In the genomic region with DNA sequence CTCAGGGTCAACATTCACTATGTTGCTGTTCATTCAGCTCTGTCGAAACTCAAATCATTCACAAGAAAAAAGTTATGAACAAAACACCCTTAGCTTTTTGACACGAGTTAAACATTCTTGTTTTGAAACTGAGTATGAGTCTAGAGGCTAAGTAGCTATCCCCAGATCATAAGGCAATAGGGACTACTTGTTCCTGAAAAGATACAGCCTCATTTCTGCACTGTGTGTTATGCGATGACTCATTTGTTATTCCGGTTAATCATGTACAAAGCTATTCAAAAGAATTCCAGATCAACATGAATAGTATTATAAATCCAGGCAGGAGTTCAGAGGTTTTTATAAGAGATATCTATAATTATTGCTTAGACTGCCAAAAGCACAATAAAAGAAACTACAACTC, we compare ENCODE assay signal across 16 cellular contexts.
DNase-seq lines count a peak whose midpoint lies in the region; ATAC-seq and TF ChIP-seq lines count a peak whose summit lies in the region.
"Had no signal": no experiment of that assay in that cellular context is flagged by ENCODE, and none has a peak within 500 bp of the region (broad histone marks: within the 10 kb centered on the region; RNA-seq: fewer than 3 reads in every experiment).

No MANE protein-coding gene starts in this region.

- no peak overlapping the region for H3K4me3 Mint-ChIP-seq in type B pancreatic cell
- H3K4me3 Mint-ChIP-seq: CD4-positive, CD25-positive, alpha-beta regulatory T cell had no signal

- H3K27me3 Mint-ChIP-seq in type B pancreatic cell: no peaks in the 10 kb centered on the region
- H3K27me3 Mint-ChIP-seq: CD4-positive, CD25-positive, alpha-beta regulatory T cell had no signal

- peak; percentile 99 for ATAC-seq in foreskin keratinocyte
- ATAC-seq in GM21619 (IDR thresholded peaks at IDR 0.05; ENCODE audit: unreplicated experiment): no peak
- ATAC-seq in GM21529 (IDR thresholded peaks at IDR 0.05; ENCODE audit: unreplicated experiment): no peak
- ATAC-seq: HCT116, mucosa of descending colon had no signal

- no peaks in the 10 kb centered on the region for H3K36me3 Mint-ChIP-seq in type B pancreatic cell
- H3K36me3 Mint-ChIP-seq: CD4-positive, CD25-positive, alpha-beta regulatory T cell had no signal

- H3K27me3 ChIP-seq in foreskin keratinocyte: no peaks in the 10 kb centered on the region
- H3K27me3 ChIP-seq: cardiac muscle cell, sigmoid colon had no signal

- no peak overlapping the region for H3K27ac Mint-ChIP-seq in type B pancreatic cell
- H3K27ac Mint-ChIP-seq: CD4-positive, CD25-positive, alpha-beta regulatory T cell had no signal

- H3K4me1 ChIP-seq in foreskin keratinocyte: peaks cover 5% of the 10 kb centered on the region
- H3K4me1 ChIP-seq: sigmoid colon had no signal

- H3K4me1 Mint-ChIP-seq in type B pancreatic cell (ENCODE audit: unreplicated experiment): no peaks in the 10 kb centered on the region
- H3K4me1 Mint-ChIP-seq: CD4-positive, CD25-positive, alpha-beta regulatory T cell had no signal

- DNase-seq in Daoy (ENCODE audit: low read depth) (peak; percentile 29), astrocyte of the hippocampus (ENCODE audit: low read depth, low spot score) (peak; percentile 86), foreskin keratinocyte (peak; percentile 66 to 91), pulmonary artery endothelial cell (ENCODE audit: low read depth, low spot score) (peak; percentile 84), type B pancreatic cell (ENCODE audit: extremely low spot score, unreplicated experiment) (no peak), AG08396 (ENCODE audit: low spot score) (no peak)
- DNase-seq: CD4-positive, CD25-positive, alpha-beta regulatory T cell; mucosa of descending colon; NCI-H345; RPMI8226; sigmoid colon had no signal

- no peak overlapping the region for H3K27ac ChIP-seq in foreskin keratinocyte
- H3K27ac ChIP-seq: cardiac muscle cell, KMS-11 had no signal

- no peak for TF ChIP-seq CTCF in foreskin keratinocyte (conservative IDR thresholded peaks at IDR 0.05)
- no peak for TF ChIP-seq CTCF in type B pancreatic cell (conservative IDR thresholded peaks at IDR 0.05)

- H3K9me3 Mint-ChIP-seq in type B pancreatic cell: no peaks in the 10 kb centered on the region

Comparison
In these comparisons a context has a peak if more than half of its experiments do, and no peak if none do; other contexts are left out.
1. DNase-seq: peak in Daoy (single experiment), astrocyte of the hippocampus (single experiment), foreskin keratinocyte (2 of 2) and pulmonary artery endothelial cell (single experiment); none in type B pancreatic cell (single experiment) and AG08396 (single experiment).